In genomic region chr7:14137676-14138075, GRCh38 we compare ENCODE assay signal across 13 cellular contexts.
DNase-seq lines count a peak whose midpoint lies in the region; ATAC-seq and TF ChIP-seq lines count a peak whose summit lies in the region.
"Had no signal": no experiment of that assay in that cellular context is flagged by ENCODE, and none has a peak within 500 bp of the region (broad histone marks: within the 10 kb centered on the region; RNA-seq: fewer than 3 reads in every experiment).

No MANE protein-coding gene starts in this region.

- H3K27ac ChIP-seq in PC-3 (ENCODE audit: low read length) (no peak overlapping the region), epithelial cell of prostate (peak overlapping the region; percentile 13), osteoblast (ENCODE audit: low read depth, low read length) (no peak overlapping the region)

- H3K36me3 ChIP-seq in PC-3 (ENCODE audit: low read depth, low read length) (no peaks in the 10 kb centered on the region), osteoblast (ENCODE audit: insufficient read depth, low read length) (no peaks in the 10 kb centered on the region)

- intact Hi-C loops in Calu3 (cut with micrococcal nuclease; ENCODE audit: unreplicated experiment) = no loop called here
- intact Hi-C loops in PC-3 (cut with micrococcal nuclease) = loop anchor here (10.0 kb wide), 1 partner anchor 317 kb away; no protein-coding TSS in a partner anchor

- H3K27me3 Mint-ChIP-seq in Calu3 (ENCODE audit: unreplicated experiment) = no peaks in the 10 kb centered on the region
- H3K27me3 Mint-ChIP-seq: B cell; CD4-positive, alpha-beta T cell had no signal

- BruUV-seq in Calu3 (replicated peaks; lab: Mats Ljungman, UMichigan) (no TSS peak), PC-3 (replicated peaks; lab: Mats Ljungman, UMichigan) (no TSS peak)

- TF ChIP-seq CTCF in Calu3 (IDR thresholded peaks at IDR 0.05; ENCODE audit: unreplicated experiment) (no peak), PC-3 (conservative IDR thresholded peaks at IDR 0.05; ENCODE audit: low read depth, low read length) (no peak), osteoblast (IDR thresholded peaks at IDR 0.05; ENCODE audit: extremely low read depth, low read depth, low read length) (no peak)

- H3K9me3 Mint-ChIP-seq in Calu3 (ENCODE audit: low read depth, unreplicated experiment) = peaks cover 2% of the 10 kb centered on the region

- H3K79me2 ChIP-seq in PC-3 (ENCODE audit: low read length) (no peaks in the 10 kb centered on the region), osteoblast (ENCODE audit: insufficient read depth, low read length) (no peaks in the 10 kb centered on the region)

- no peak overlapping the region for H3K4me3 Mint-ChIP-seq in Calu3 (ENCODE audit: low read depth, unreplicated experiment)
- H3K4me3 Mint-ChIP-seq: B cell; CD4-positive, alpha-beta T cell had no signal

- H3K27me3 ChIP-seq in PC-3 (ENCODE audit: low read length) (no peaks in the 10 kb centered on the region), osteoblast (ENCODE audit: insufficient read depth, low read length) (no peaks in the 10 kb centered on the region)

- H3K9ac ChIP-seq in PC-3 (ENCODE audit: low read length) = no peak overlapping the region

- POLR2A ChIA-PET in PC-3 (lab: Charles Lee; ENCODE audit: unreplicated experiment) = no interaction called here

- H3K9me3 ChIP-seq in PC-3 (ENCODE audit: low read length) = no peaks in the 10 kb centered on the region
- no peaks in the 10 kb centered on the region for H3K9me3 ChIP-seq in osteoblast (ENCODE audit: low read depth, low read length)

- H3K4me1 ChIP-seq in PC-3 (ENCODE audit: insufficient read depth, low read length) = peaks cover 8% of the 10 kb centered on the region; the same call in 1 of the 2 replicates
- H3K4me1 ChIP-seq in osteoblast (ENCODE audit: insufficient read depth, low read length) = no peaks in the 10 kb centered on the region

- H3F3A ChIP-seq in PC-3 (ENCODE audit: low read length, unreplicated experiment) = no peaks in the 10 kb centered on the region

- H3K4me2 ChIP-seq in PC-3 (ENCODE audit: low read length) (peak overlapping the region; percentile 12; the same call in 1 of the 2 replicates), osteoblast (ENCODE audit: insufficient read depth, low read length) (no peak overlapping the region)

- H3K4me3 ChIP-seq in PC-3 (ENCODE audit: low read length) (no peak overlapping the region), osteoblast (ENCODE audit: insufficient read depth, low read length) (no peak overlapping the region)

- H3K9me2 ChIP-seq in PC-3 (replicated peaks; ENCODE audit: low read length) = no peaks in the 10 kb centered on the region

- CTCF ChIA-PET in Calu3 (lab: Charles Lee) (interaction anchor here (0.9 kb wide), 1 partner anchor 10 kb away, joined by 3 read pairs; no protein-coding TSS in a partner anchor), PC-3 (lab: Charles Lee) (no interaction called here)

- peak; percentile 64 for ATAC-seq in PC-3
- no peak for ATAC-seq in GM18498 (IDR thresholded peaks at IDR 0.05; ENCODE audit: unreplicated experiment)
- ATAC-seq in GM21526 (IDR thresholded peaks at IDR 0.05; ENCODE audit: low FRiP score, unreplicated experiment) = no peak
- no peak for ATAC-seq in GM21786 (IDR thresholded peaks at IDR 0.05; ENCODE audit: unreplicated experiment)

- H2AFZ ChIP-seq in PC-3 (ENCODE audit: low read length) = no peak overlapping the region
- H2AFZ ChIP-seq in osteoblast (ENCODE audit: low read length) = no peak overlapping the region

- no peaks in the 10 kb centered on the region for H3K36me3 Mint-ChIP-seq in Calu3 (ENCODE audit: insufficient read depth, unreplicated experiment)

- H3K4me1 Mint-ChIP-seq in Calu3 (ENCODE audit: low read depth, unreplicated experiment) = peaks cover 15% of the 10 kb centered on the region
- H3K4me1 Mint-ChIP-seq: B cell had no signal

- DNase-seq in Calu3 (no peak), PC-3 (peak; percentile 33), epithelial cell of prostate (ENCODE audit: low read depth, low spot score) (no peak), osteoblast (ENCODE audit: insufficient read length, low spot score, missing footprints) (peak; percentile 6), foreskin melanocyte (no peak)
- DNase-seq: 8988T; C1 segment of cervical spinal cord; CD4-positive, alpha-beta T cell; DMS79 had no signal

- H4K20me1 ChIP-seq in PC-3 (ENCODE audit: low read length) = no peaks in the 10 kb centered on the region
- H4K20me1 ChIP-seq in osteoblast (ENCODE audit: insufficient read depth, low read length) = no peaks in the 10 kb centered on the region

- peak overlapping the region; percentile 85 for H3K27ac Mint-ChIP-seq in Calu3 (ENCODE audit: unreplicated experiment)
- H3K27ac Mint-ChIP-seq: B cell; CD4-positive, alpha-beta T cell had no signal

Comparison
In these comparisons a context has a peak if more than half of its experiments do, and no peak if none do; other contexts are left out.
1. DNase-seq: peak in PC-3 (single experiment) and osteoblast (single experiment); none in Calu3 (single experiment), epithelial cell of prostate (single experiment) and foreskin melanocyte (single experiment).